ENCODE assay signal across 30 cellular contexts in the genomic region with DNA sequence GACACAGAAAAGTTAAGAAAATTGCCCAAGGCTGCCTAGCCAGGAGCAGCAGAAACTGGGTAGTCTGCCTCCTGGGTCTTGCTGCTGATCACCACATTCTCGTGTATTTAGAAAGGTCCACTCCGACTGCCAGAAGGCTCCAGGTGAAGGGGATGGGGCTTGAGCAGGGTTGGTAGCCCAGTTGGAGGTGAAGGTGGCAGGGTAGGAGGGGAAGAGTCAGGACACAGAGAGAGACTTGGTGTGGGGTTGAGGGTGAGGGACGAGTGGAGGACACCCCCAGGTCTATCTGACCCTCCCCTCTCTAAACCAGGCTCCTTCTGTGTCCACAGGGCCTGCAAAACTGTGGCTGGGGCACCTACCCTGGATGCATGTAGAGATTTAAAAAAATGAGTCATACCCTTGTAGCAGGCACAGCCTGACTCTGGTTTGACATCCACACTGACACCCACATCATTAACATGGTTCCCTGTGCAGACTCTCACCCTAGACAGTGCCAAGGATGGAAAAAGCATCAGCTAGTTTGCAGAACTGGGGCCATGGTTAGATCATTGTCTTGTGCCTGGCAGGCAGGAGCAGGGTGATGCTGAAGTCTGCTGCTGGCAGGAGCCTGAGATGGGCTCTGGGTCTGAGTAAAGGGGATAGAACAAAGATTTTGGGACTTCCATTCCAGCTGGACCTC.
DNase-seq lines count a peak whose midpoint lies in the region; ATAC-seq and TF ChIP-seq lines count a peak whose summit lies in the region.
"Had no signal": no experiment of that assay in that cellular context is flagged by ENCODE, and none has a peak within 500 bp of the region (broad histone marks: within the 10 kb centered on the region; RNA-seq: fewer than 3 reads in every experiment).

No MANE protein-coding gene starts in this region.

- POLR2A ChIA-PET in IMR-90 (lab: Charles Lee; ENCODE audit: unreplicated experiment) = no interaction called here

- H2BK120ac ChIP-seq in IMR-90 (ENCODE audit: low read depth, low read length) = no peak overlapping the region

- H4K5ac ChIP-seq in IMR-90 (ENCODE audit: low read depth, low read length) = no peak overlapping the region

- dilution Hi-C loops in IMR-90 (cut with HindIII; ENCODE audit: low sequenced_read_pairs, unreplicated experiment) = no loop called here

- H4K20me1 ChIP-seq in IMR-90 (ENCODE audit: insufficient read depth, low read length) = no peaks in the 10 kb centered on the region

- H3K14ac ChIP-seq in IMR-90 (replicated peaks; ENCODE audit: low read depth, low read length) = no peak overlapping the region

- no peak overlapping the region for H3K23ac ChIP-seq in IMR-90 (ENCODE audit: low read depth, low read length)

- H4K8ac ChIP-seq in IMR-90 (ENCODE audit: low read depth in 2 of 2, low read length in 2 of 2) = no peak overlapping the region

- TF ChIP-seq CTCF in IMR-90 (conservative IDR thresholded peaks at IDR 0.05; ENCODE audit: low read depth, low read length) = no peak
- no peak for TF ChIP-seq CTCF in foreskin keratinocyte (conservative IDR thresholded peaks at IDR 0.05)

- H3K4ac ChIP-seq in IMR-90 (ENCODE audit: low read depth, low read length) = no peak overlapping the region

- H3K27me3 ChIP-seq in IMR-90 (ENCODE audit: control insufficient read depth, insufficient read depth, low read length) (no peaks in the 10 kb centered on the region), foreskin keratinocyte (no peaks in the 10 kb centered on the region)
- H3K27me3 ChIP-seq: Peyer's patch, SJCRH30 had no signal

- H2BK20ac ChIP-seq in IMR-90 (ENCODE audit: low read depth, low read length) = no peak overlapping the region

- H3K4me1 ChIP-seq in IMR-90 (ENCODE audit: control insufficient read depth, insufficient read depth, low read length) = 0 out of 2 replicates have a peak, but pooled peaks cover 1% of the 10 kb centered on the region
- H3K4me1 ChIP-seq in foreskin keratinocyte = peaks cover 4% of the 10 kb centered on the region
- H3K4me1 ChIP-seq: parathyroid adenoma, Peyer's patch, SJCRH30 had no signal

- no TSS peak for BruUV-seq in IMR-90 (replicated peaks; lab: Mats Ljungman, UMichigan)

- in situ Hi-C loops in IMR-90 (cut with MboI; ENCODE audit: low sequenced_read_pairs) = no loop called here

- no peaks in the 10 kb centered on the region for H3K9me3 ChIP-seq in IMR-90 (ENCODE audit: control insufficient read depth, insufficient read depth, low read length)
- H3K9me3 ChIP-seq: Peyer's patch, SJCRH30, thoracic aorta had no signal

- H3K4me3 ChIP-seq in IMR-90 (ENCODE audit: insufficient read depth, low read depth, low read length) = no peak overlapping the region
- H3K4me3 ChIP-seq: coronary artery, Peyer's patch, SJCRH30, thoracic aorta had no signal

- DNase-seq in IMR-90 = peak; percentile 37
- peak; percentile 23 for DNase-seq in astrocyte of the hippocampus (ENCODE audit: low read depth, low spot score)
- DNase-seq in foreskin keratinocyte = no peak
- DNase-seq in putamen (ENCODE audit: low spot score) = peak; percentile 72
- DNase-seq in activated T-cell treated with anti-CD3 and anti-CD28 coated beads for 4 hours = no peak
- DNase-seq: activated CD4-positive, alpha-beta T cell treated with anti-CD3 and anti-CD28 coated beads, Interleukin-2, amount 50 U/mL, for 4 hours; activated CD4-positive, CD25-positive, alpha-beta regulatory T cell; activated naive CD4-positive, alpha-beta T cell treated with anti-CD3 and anti-CD28 coated beads, Interleukin-2, amount 10 ng/mL, durations not matched to agents 7 days and 5 days; amygdala; CD8-positive, alpha-beta memory T cell; DMS 273 treated with DMSO at 0.1 percent for 48 hours; effector memory CD8-positive, alpha-beta T cell; H7; islet precursor cell; naive thymus-derived CD4-positive, alpha-beta T cell; NCI-H1092; NCI-H1694 treated with DMSO at 0.1 percent for 48 hours; NCI-H526 treated with DMSO at 0.1 percent for 48 hours; Peyer's patch; SJCRH30; stimulated activated CD4-positive, alpha-beta T cell treated with anti-CD3 and anti-CD28 coated beads, Interleukin-4, amount 100 ng/mL, for 4 hours; stimulated activated naive CD4-positive, alpha-beta T cell; T-cell had no signal

- no peak overlapping the region for H3K56ac ChIP-seq in IMR-90 (ENCODE audit: extremely low read depth, insufficient read depth, low read length)

- no peak overlapping the region for H3K4me2 ChIP-seq in IMR-90 (ENCODE audit: low read depth, low read length)

- WGBS in IMR-90 (ENCODE audit: extremely low coverage in 2 of 2, insufficient read length in 1 of 2), 2 experiments = 60% methylated on average over 1 of the region's 3 CpGs; no CpG with 5 or more reads in 1 of the 2 experiments

- no peak overlapping the region for H4K91ac ChIP-seq in IMR-90 (ENCODE audit: insufficient read depth, low read depth, low read length)

- no peak for TF ChIP-seq POLR2A in IMR-90 (IDR thresholded peaks at IDR 0.05; ENCODE audit: low read depth, low read length)

- H2BK15ac ChIP-seq in IMR-90 (ENCODE audit: low read depth, low read length) = no peak overlapping the region

- H3K27ac ChIP-seq in IMR-90 (ENCODE audit: insufficient read depth, low read length) = no peak overlapping the region
- H3K27ac ChIP-seq in foreskin keratinocyte = no peak overlapping the region
- H3K27ac ChIP-seq: coronary artery, parathyroid adenoma, Peyer's patch, SJCRH30, thoracic aorta had no signal

- no peak for TF ChIP-seq RAD21 in IMR-90 (IDR thresholded peaks at IDR 0.05; ENCODE audit: low read length)

- ATAC-seq in IMR-90 (ENCODE audit: low read depth) (peak; percentile 24; the same call in 1 of the 2 replicates), foreskin keratinocyte (peak; percentile 58), GM19395 (IDR thresholded peaks at IDR 0.05; ENCODE audit: unreplicated experiment) (no peak), GM21619 (IDR thresholded peaks at IDR 0.05; ENCODE audit: unreplicated experiment) (no peak), HG03521 (IDR thresholded peaks at IDR 0.05; ENCODE audit: unreplicated experiment) (no peak)
- ATAC-seq: effector memory CD8-positive, alpha-beta T cell; naive thymus-derived CD4-positive, alpha-beta T cell; sciatic nerve had no signal

- H3K18ac ChIP-seq in IMR-90 (ENCODE audit: low read depth, low read length) = no peak overlapping the region

- H2AK9ac ChIP-seq in IMR-90 (replicated peaks; ENCODE audit: low read depth, low read length, poor library complexity) = no peak overlapping the region

- H3K79me1 ChIP-seq in IMR-90 (ENCODE audit: low read depth in 1 of 2, low read length in 2 of 2) = no peaks in the 10 kb centered on the region

- H2AK5ac ChIP-seq in IMR-90 (ENCODE audit: low read depth, low read length) = no peak overlapping the region

- H3K36me3 ChIP-seq in IMR-90 (ENCODE audit: control insufficient read depth, insufficient read depth, low read length) = no peaks in the 10 kb centered on the region
- H3K36me3 ChIP-seq: Peyer's patch, SJCRH30, thoracic aorta had no signal

- no peak overlapping the region for H2BK5ac ChIP-seq in IMR-90 (ENCODE audit: low read depth, low read length, poor library complexity, severe bottlenecking)

- H2AFZ ChIP-seq in IMR-90 (replicated peaks; ENCODE audit: low read length, poor library complexity) = no peak overlapping the region
- H2AFZ ChIP-seq: parathyroid adenoma had no signal

- intact Hi-C loops in IMR-90 (cut with micrococcal nuclease) = no loop called here

- no peak overlapping the region for H3K9ac ChIP-seq in IMR-90 (ENCODE audit: low read depth, low read length)
- H3K9ac ChIP-seq: parathyroid adenoma had no signal

- H3K9me1 ChIP-seq in IMR-90 (ENCODE audit: insufficient read depth, low read length) = no peaks in the 10 kb centered on the region

- CTCF ChIA-PET in IMR-90 (lab: Yijun Ruan, JAX) = no interaction called here

TF ChIP-seq in IMR-90, 13 proteins besides CTCF, POLR2A, EP300 and RAD21:
- TF ChIP-seq MAFK (IDR thresholded peaks at IDR 0.05; ENCODE audit: low read depth, low read length) (no peak), SMC3 (IDR thresholded peaks at IDR 0.05; ENCODE audit: low read depth, low read length) (no peak), MAZ (IDR thresholded peaks at IDR 0.05; ENCODE audit: borderline replicate concordance, low read depth, low read length) (no peak), NFE2L2 (IDR thresholded peaks at IDR 0.05; ENCODE audit: low read depth, low read length) (no peak), CHD1 (IDR thresholded peaks at IDR 0.05; ENCODE audit: low read depth, low read length) (no peak), CEBPB (IDR thresholded peaks at IDR 0.05; ENCODE audit: low read depth, low read length) (no peak), FOS (IDR thresholded peaks at IDR 0.05; ENCODE audit: low read depth, low read length) (no peak), BHLHE40 (IDR thresholded peaks at IDR 0.05; ENCODE audit: low read depth, low read length) (no peak), MXI1 (IDR thresholded peaks at IDR 0.05; ENCODE audit: borderline replicate concordance, low read depth, low read length) (no peak), RFX5 (IDR thresholded peaks at IDR 0.05; ENCODE audit: low read depth, low read length) (no peak)
- TF ChIP-seq, protein P1, sequence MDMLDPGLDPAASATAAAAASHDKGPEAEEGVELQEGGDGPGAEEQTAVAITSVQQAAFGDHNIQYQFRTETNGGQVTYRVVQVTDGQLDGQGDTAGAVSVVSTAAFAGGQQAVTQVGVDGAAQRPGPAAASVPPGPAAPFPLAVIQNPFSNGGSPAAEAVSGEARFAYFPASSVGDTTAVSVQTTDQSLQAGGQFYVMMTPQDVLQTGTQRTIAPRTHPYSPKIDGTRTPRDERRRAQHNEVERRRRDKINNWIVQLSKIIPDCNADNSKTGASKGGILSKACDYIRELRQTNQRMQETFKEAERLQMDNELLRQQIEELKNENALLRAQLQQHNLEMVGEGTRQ (IDR thresholded peaks at IDR 0.05; ENCODE audit: low read depth, low read length) = no peak
- TF ChIP-seq, protein P2, sequence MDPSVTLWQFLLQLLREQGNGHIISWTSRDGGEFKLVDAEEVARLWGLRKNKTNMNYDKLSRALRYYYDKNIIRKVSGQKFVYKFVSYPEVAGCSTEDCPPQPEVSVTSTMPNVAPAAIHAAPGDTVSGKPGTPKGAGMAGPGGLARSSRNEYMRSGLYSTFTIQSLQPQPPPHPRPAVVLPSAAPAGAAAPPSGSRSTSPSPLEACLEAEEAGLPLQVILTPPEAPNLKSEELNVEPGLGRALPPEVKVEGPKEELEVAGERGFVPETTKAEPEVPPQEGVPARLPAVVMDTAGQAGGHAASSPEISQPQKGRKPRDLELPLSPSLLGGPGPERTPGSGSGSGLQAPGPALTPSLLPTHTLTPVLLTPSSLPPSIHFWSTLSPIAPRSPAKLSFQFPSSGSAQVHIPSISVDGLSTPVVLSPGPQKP (IDR thresholded peaks at IDR 0.05; ENCODE audit: borderline replicate concordance, low read depth, low read length) = no peak

Comparison
In these comparisons a context has a peak if more than half of its experiments do, and no peak if none do; other contexts are left out.
1. ATAC-seq: peak in IMR-90 (single experiment) and foreskin keratinocyte (single experiment); none in GM19395 (single experiment), GM21619 (single experiment) and HG03521 (single experiment).
2. DNase-seq: peak in IMR-90 (single experiment), astrocyte of the hippocampus (single experiment) and putamen (single experiment); none in foreskin keratinocyte (0 of 2) and activated T-cell treated with anti-CD3 and anti-CD28 coated beads for 4 hours (single experiment).